39 cellular contexts compared by ENCODE assay signal in the genomic region with DNA sequence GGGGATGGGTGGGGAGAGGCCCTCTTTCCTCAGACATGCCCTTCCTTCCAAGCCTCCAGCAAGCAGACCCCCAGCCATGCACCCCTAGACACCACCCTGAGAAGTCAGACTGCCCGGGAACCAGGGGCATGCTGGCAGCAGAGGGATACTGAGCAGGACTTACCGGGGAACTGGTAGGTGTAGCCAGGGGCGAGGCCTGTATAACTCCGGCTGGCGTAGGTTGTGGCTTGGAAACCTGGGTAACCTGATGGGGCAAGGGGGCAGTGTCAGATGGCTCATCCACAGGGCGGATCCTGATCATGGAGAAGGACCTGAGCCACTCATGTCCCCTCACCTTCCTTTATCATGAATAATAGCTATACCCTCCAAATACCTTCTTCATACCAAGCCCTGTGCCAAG. TPM values are rescaled to one million over a fixed set of nuclear protein-coding genes. Genes with fewer than 3 reads are reported as not detected.
"Had no signal": no experiment of that assay in that cellular context is flagged by ENCODE, and none has a peak within 500 bp of the region (broad histone marks: within the 10 kb centered on the region; RNA-seq: fewer than 3 reads in every experiment).

No MANE protein-coding gene starts in this region.

- DNase-seq: activated B cell treated with CpG ODN at 0.5 μM for 24 hours; activated CD4-positive, alpha-beta memory T cell treated with anti-CD3 and anti-CD28 coated beads for 36 hours; activated CD4-positive, alpha-beta T cell treated with anti-CD3 and anti-CD28 coated beads for 4 hours; activated CD4-positive, alpha-beta T cell treated with anti-CD3 and anti-CD28 coated beads, Interleukin-2, amount 10 ng/mL, durations not matched to agents 24 days and 14 days; activated CD4-positive, alpha-beta T cell treated with anti-CD3 and anti-CD28 coated beads, Interleukin-2, amount 50 U/mL, for 1 hour; activated CD4-positive, alpha-beta T cell treated with anti-CD3 and anti-CD28 coated beads, Interleukin-2, amount 50 U/mL, for 4 hours; activated CD4-positive, CD25-positive, alpha-beta regulatory T cell treated with anti-CD3 and anti-CD28 coated beads, Interleukin-2, amount 50 U/mL, for 72 hours; activated CD8-positive, alpha-beta memory T cell treated with anti-CD3 and anti-CD28 coated beads, Interleukin-2, amount 50 U/mL, for 4 hours; activated CD8-positive, alpha-beta T cell treated with anti-CD3 and anti-CD28 coated beads for 36 hours; activated effector memory CD4-positive, alpha-beta T cell treated with anti-CD3 and anti-CD28 coated beads, Interleukin-2, amount 50 U/mL, for 16 hours; activated gamma-delta T cell treated with Interleukin-2 at 50 U/mL for 16 hours; activated naive CD4-positive, alpha-beta T cell; activated naive CD4-positive, alpha-beta T cell treated with anti-CD3 and anti-CD28 coated beads for 36 hours; activated naive CD4-positive, alpha-beta T cell treated with anti-CD3 and anti-CD28 coated beads, Interleukin-2, amount 50 U/mL, for 16 hours; activated naive CD8-positive, alpha-beta T cell treated with anti-CD3 and anti-CD28 coated beads for 36 hours; activated T-cell treated with anti-CD3 and anti-CD28 coated beads for 4 hours; activated T-cell treated with anti-CD3 and anti-CD28 coated beads, Interleukin-2, amount 50 U/mL, for 1 hour; activated T-cell treated with anti-CD3 and anti-CD28 coated beads, Interleukin-2, amount 50 U/mL, for 4 hours; activated T-cell treated with anti-CD3 and anti-CD28 coated beads, Interleukin-2, amount 50 U/mL, for 72 hours; adrenal gland; amniotic stem cell; aorta; body of pancreas; brain microvascular endothelial cell; central memory CD4-positive, alpha-beta T cell; T-helper 1 cell; T-helper 2 cell; T-helper 9 cell had no signal

- H3K4me3 ChIP-seq: adrenal gland, body of pancreas, breast epithelium had no signal

- H3K4me3 Mint-ChIP-seq: activated B cell treated with CpG ODN at 0.5 μM for 24 hours; activated CD4-positive, alpha-beta memory T cell treated with anti-CD3 and anti-CD28 coated beads for 36 hours; activated CD4-positive, alpha-beta T cell treated with anti-CD3 and anti-CD28 coated beads, Interleukin-2, amount 10 ng/mL, durations not matched to agents 24 days and 14 days; activated CD8-positive, alpha-beta T cell treated with anti-CD3 and anti-CD28 coated beads for 36 hours; activated naive CD4-positive, alpha-beta T cell treated with anti-CD3 and anti-CD28 coated beads for 36 hours; activated naive CD8-positive, alpha-beta T cell treated with anti-CD3 and anti-CD28 coated beads for 36 hours; activated T-cell treated with anti-CD3 and anti-CD28 coated beads, Interleukin-2, amount 50 U/mL, for 4 hours; activated T-cell treated with anti-CD3 and anti-CD28 coated beads, Interleukin-2, amount 50 U/mL, for 72 hours; activated T-helper 1 cell treated with anti-CD3 and anti-CD28 coated beads, Interleukin-12 subunit alpha, Interleukin-12 subunit beta, Interleukin-2, Interleukin-4 antibody, amounts not matched to agents 30 ng/mL and 10 ng/mL and 1 ng/mL, durations not matched to agents 14 hours and 24 hours and 36 hours; activated T-helper 17 cell treated with anti-CD3 and anti-CD28 coated beads, Interleukin-2, amount 50 U/mL, for 72 hours; T-helper 1 cell treated with Interleukin-12 subunit alpha and Interleukin-12 subunit beta and Interleukin-4 antibody, amounts not matched to agents 30 μg/mL and 1 μg/mL, for 36 hours; T-helper 2 cell treated with Interferon-gamma antibody and Interleukin-4, amounts not matched to agents 5 μg/mL and 100 μg/mL, for 36 hours had no signal

- H3K36me3 Mint-ChIP-seq: activated CD4-positive, alpha-beta memory T cell treated with anti-CD3 and anti-CD28 coated beads for 36 hours; activated naive CD4-positive, alpha-beta T cell treated with anti-CD3 and anti-CD28 coated beads, Interleukin-2, amount 50 U/mL, for 72 hours; activated naive CD8-positive, alpha-beta T cell treated with anti-CD3 and anti-CD28 coated beads for 36 hours had no signal

- H3K4me1 ChIP-seq: breast epithelium had no signal

- H3K9me3 ChIP-seq: adrenal gland, body of pancreas, breast epithelium had no signal

- FAIRE-seq: astrocyte, TTC549 had no signal

- H3K27ac Mint-ChIP-seq: activated B cell treated with CpG ODN at 0.5 μM for 24 hours; activated CD4-positive, alpha-beta memory T cell treated with anti-CD3 and anti-CD28 coated beads for 36 hours; activated CD4-positive, alpha-beta T cell treated with anti-CD3 and anti-CD28 coated beads, Interleukin-2, amount 10 ng/mL, durations not matched to agents 24 days and 14 days; activated CD8-positive, alpha-beta T cell treated with anti-CD3 and anti-CD28 coated beads for 36 hours; activated naive CD4-positive, alpha-beta T cell treated with anti-CD3 and anti-CD28 coated beads for 36 hours; activated naive CD4-positive, alpha-beta T cell treated with anti-CD3 and anti-CD28 coated beads, Interleukin-2, amount 50 U/mL, for 72 hours; activated naive CD8-positive, alpha-beta T cell treated with anti-CD3 and anti-CD28 coated beads for 36 hours; activated T-cell treated with anti-CD3 and anti-CD28 coated beads, Interleukin-2, amount 50 U/mL, for 72 hours; activated T-helper 1 cell treated with anti-CD3 and anti-CD28 coated beads, Interleukin-12 subunit alpha, Interleukin-12 subunit beta, Interleukin-2, Interleukin-4 antibody, amounts not matched to agents 30 ng/mL and 10 ng/mL and 1 ng/mL, durations not matched to agents 14 hours and 24 hours and 36 hours; activated T-helper 17 cell treated with anti-CD3 and anti-CD28 coated beads, Interleukin-2, amount 50 U/mL, for 72 hours; T-helper 1 cell treated with Interleukin-12 subunit alpha and Interleukin-12 subunit beta and Interleukin-4 antibody, amounts not matched to agents 30 μg/mL and 1 μg/mL, for 36 hours; T-helper 2 cell treated with Interferon-gamma antibody and Interleukin-4, amounts not matched to agents 5 μg/mL and 100 μg/mL, for 36 hours had no signal

- H3K4me1 Mint-ChIP-seq: activated B cell treated with CpG ODN at 0.5 μM for 24 hours; activated CD4-positive, alpha-beta T cell treated with anti-CD3 and anti-CD28 coated beads, Interleukin-2, amount 10 ng/mL, durations not matched to agents 24 days and 14 days; activated naive CD8-positive, alpha-beta T cell treated with anti-CD3 and anti-CD28 coated beads for 36 hours had no signal

- H3K27ac ChIP-seq: adrenal gland, body of pancreas, brain microvascular endothelial cell, breast epithelium, VCaP had no signal

- H3K27me3 ChIP-seq: adrenal gland, body of pancreas, brain microvascular endothelial cell, breast epithelium had no signal

- H3K36me3 ChIP-seq: adrenal gland, brain microvascular endothelial cell, breast epithelium had no signal

- H3K9me3 Mint-ChIP-seq: activated B cell treated with CpG ODN at 0.5 μM for 24 hours; activated CD4-positive, alpha-beta memory T cell treated with anti-CD3 and anti-CD28 coated beads for 36 hours; activated CD4-positive, alpha-beta T cell treated with anti-CD3 and anti-CD28 coated beads, Interleukin-2, amount 10 ng/mL, durations not matched to agents 24 days and 14 days; activated CD8-positive, alpha-beta T cell treated with anti-CD3 and anti-CD28 coated beads for 36 hours; activated naive CD4-positive, alpha-beta T cell treated with anti-CD3 and anti-CD28 coated beads for 36 hours; activated naive CD4-positive, alpha-beta T cell treated with anti-CD3 and anti-CD28 coated beads, Interleukin-2, amount 50 U/mL, for 72 hours; activated naive CD8-positive, alpha-beta T cell treated with anti-CD3 and anti-CD28 coated beads for 36 hours; activated T-cell treated with anti-CD3 and anti-CD28 coated beads, Interleukin-2, amount 50 U/mL, for 4 hours; activated T-cell treated with anti-CD3 and anti-CD28 coated beads, Interleukin-2, amount 50 U/mL, for 72 hours; activated T-helper 1 cell treated with anti-CD3 and anti-CD28 coated beads, Interleukin-12 subunit alpha, Interleukin-12 subunit beta, Interleukin-2, Interleukin-4 antibody, amounts not matched to agents 30 ng/mL and 10 ng/mL and 1 ng/mL, durations not matched to agents 14 hours and 24 hours and 36 hours; activated T-helper 17 cell treated with anti-CD3 and anti-CD28 coated beads, Interleukin-2, amount 50 U/mL, for 72 hours; T-helper 1 cell treated with Interleukin-12 subunit alpha and Interleukin-12 subunit beta and Interleukin-4 antibody, amounts not matched to agents 30 μg/mL and 1 μg/mL, for 36 hours; T-helper 2 cell treated with Interferon-gamma antibody and Interleukin-4, amounts not matched to agents 5 μg/mL and 100 μg/mL, for 36 hours had no signal

RNA-seq across cellular contexts. Expression of gene MSI1, which starts 15.8 kb away (rescaled TPM):
- total RNA-seq: activated B cell treated with CpG ODN at 0.5 μM for 24 hours; activated T-helper 1 cell treated with anti-CD3 and anti-CD28 coated beads, Interleukin-12 subunit alpha, Interleukin-12 subunit beta, Interleukin-2, Interleukin-4 antibody, amounts not matched to agents 30 ng/mL and 10 ng/mL and 1 ng/mL, durations not matched to agents 14 hours and 24 hours and 36 hours had no signal

RNA-seq across cellular contexts. Expression of gene PLA2G1B, which starts 25.6 kb away (rescaled TPM):
- total RNA-seq: activated B cell treated with CpG ODN at 0.5 μM for 24 hours; activated CD4-positive, alpha-beta memory T cell treated with anti-CD3 and anti-CD28 coated beads for 36 hours; activated CD4-positive, alpha-beta T cell treated with anti-CD3 and anti-CD28 coated beads, Interleukin-2, amount 10 ng/mL, durations not matched to agents 24 days and 14 days; activated CD8-positive, alpha-beta memory T cell treated with anti-CD3 and anti-CD28 coated beads for 36 hours; activated naive CD4-positive, alpha-beta T cell treated with anti-CD3 and anti-CD28 coated beads for 36 hours; activated naive CD4-positive, alpha-beta T cell treated with anti-CD3 and anti-CD28 coated beads, Interleukin-2, amount 50 U/mL, for 72 hours; activated naive CD8-positive, alpha-beta T cell treated with anti-CD3 and anti-CD28 coated beads for 36 hours; activated T-cell treated with anti-CD3 and anti-CD28 coated beads, Interleukin-2, amount 50 U/mL, for 72 hours; activated T-helper 1 cell treated with anti-CD3 and anti-CD28 coated beads, Interleukin-12 subunit alpha, Interleukin-12 subunit beta, Interleukin-2, Interleukin-4 antibody, amounts not matched to agents 30 ng/mL and 10 ng/mL and 1 ng/mL, durations not matched to agents 14 hours and 24 hours and 36 hours; activated T-helper 17 cell treated with anti-CD3 and anti-CD28 coated beads, Interleukin-2, amount 50 U/mL, for 72 hours; astrocyte; breast epithelium; cardiac septum had no signal
